In the genomic region with DNA sequence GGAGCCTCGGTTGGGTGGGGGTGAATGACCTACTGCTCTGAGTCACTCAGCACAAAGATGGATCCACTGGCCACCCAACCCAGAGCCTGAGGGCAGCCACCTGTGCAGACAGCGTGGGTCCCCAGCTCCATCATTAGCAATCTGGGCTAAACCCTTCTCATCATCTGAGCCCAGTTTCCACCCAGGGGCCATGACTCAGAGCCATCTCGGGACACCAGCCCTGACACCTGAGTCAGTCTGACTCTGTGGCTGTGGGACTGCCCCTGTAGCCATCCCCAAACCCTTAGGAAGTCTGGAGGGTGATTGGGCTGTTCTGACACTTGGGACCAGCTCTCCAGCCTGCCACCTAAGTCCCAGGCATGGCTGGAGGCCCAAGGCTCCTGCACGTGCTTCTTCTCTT, we compare ENCODE assay signal across 29 cellular contexts.
"Had no signal": no experiment of that assay in that cellular context is flagged by ENCODE, and none has a peak within 500 bp of the region (broad histone marks: within the 10 kb centered on the region; RNA-seq: fewer than 3 reads in every experiment).

No MANE protein-coding gene starts in this region.

- H3K36me3 Mint-ChIP-seq: immature natural killer cell, mesothelial cell of epicardium, naive B cell, type B pancreatic cell had no signal

- H3K4me1 Mint-ChIP-seq: central memory CD8-positive, alpha-beta T cell; immature natural killer cell; naive B cell had no signal

- H3K4me3 Mint-ChIP-seq: activated naive CD4-positive, alpha-beta T cell treated with anti-CD3 and anti-CD28 coated beads for 36 hours; activated T-cell treated with anti-CD3 and anti-CD28 coated beads, Interleukin-2, amount 50 U/mL, for 72 hours; central memory CD8-positive, alpha-beta T cell; dendritic cell treated with granulocyte-macrophage colony-stimulating factor and Interleukin-4, amounts not matched to agents 40 ng/mL and 50 ng/mL, for 4 days; immature natural killer cell; mesothelial cell of epicardium; naive B cell; nephron progenitor cell; type B pancreatic cell had no signal

- H3K27me3 ChIP-seq: breast epithelium, foreskin keratinocyte, ovary, uterus had no signal

- DNase-seq: activated CD4-positive, alpha-beta T cell treated with anti-CD3 and anti-CD28 coated beads, Interleukin-2, amount 50 U/mL, for 1 hour; activated effector memory CD4-positive, alpha-beta T cell treated with anti-CD3 and anti-CD28 coated beads, Interleukin-2, amount 50 U/mL, for 16 hours; activated naive CD4-positive, alpha-beta T cell treated with anti-CD3 and anti-CD28 coated beads for 36 hours; activated T-cell treated with anti-CD3 and anti-CD28 coated beads for 4 hours; activated T-cell treated with anti-CD3 and anti-CD28 coated beads, Interleukin-2, amount 50 U/mL, for 72 hours; amygdala; foreskin keratinocyte; heart left ventricle; hypothalamus; immature natural killer cell; kidney; left colon; naive B cell; nephron progenitor cell; ovary; retina; stimulated activated CD4-positive, alpha-beta T cell treated with anti-CD3 and anti-CD28 coated beads, Interleukin-12 subunit alpha, Interleukin-12 subunit beta, amount 100 ng/mL, for 4 hours; stimulated activated CD4-positive, alpha-beta T cell treated with anti-CD3 and anti-CD28 coated beads, Interleukin-4, amount 100 ng/mL, for 1 hour; stimulated activated naive CD4-positive, alpha-beta T cell; uterus had no signal

- H3K27ac Mint-ChIP-seq: activated naive CD4-positive, alpha-beta T cell treated with anti-CD3 and anti-CD28 coated beads for 36 hours; activated T-cell treated with anti-CD3 and anti-CD28 coated beads, Interleukin-2, amount 50 U/mL, for 72 hours; dendritic cell treated with granulocyte-macrophage colony-stimulating factor and Interleukin-4, amounts not matched to agents 40 ng/mL and 50 ng/mL, for 4 days; immature natural killer cell; mesothelial cell of epicardium; nephron progenitor cell; type B pancreatic cell had no signal

- FAIRE-seq: kidney had no signal

- H3K9me3 Mint-ChIP-seq: activated naive CD4-positive, alpha-beta T cell treated with anti-CD3 and anti-CD28 coated beads for 36 hours; central memory CD8-positive, alpha-beta T cell; dendritic cell treated with granulocyte-macrophage colony-stimulating factor and Interleukin-4, amounts not matched to agents 40 ng/mL and 50 ng/mL, for 4 days; immature natural killer cell; mesothelial cell of epicardium; nephron progenitor cell; type B pancreatic cell had no signal

- H3K4me3 ChIP-seq: breast epithelium, esophagus muscularis mucosa, heart left ventricle, ovary, prostate gland, skin epidermis, uterus had no signal

- ATAC-seq: activated T-cell treated with anti-CD3 and anti-CD28 coated beads, Interleukin-2, amount 50 U/mL, for 72 hours; foreskin keratinocyte; heart left ventricle; left colon; sciatic nerve had no signal

- H3K36me3 ChIP-seq: breast epithelium, esophagus muscularis mucosa, heart left ventricle, ovary, prostate gland, uterus had no signal
